Comparison of ENCODE assay signal across 1 cellular context in the genomic region with DNA sequence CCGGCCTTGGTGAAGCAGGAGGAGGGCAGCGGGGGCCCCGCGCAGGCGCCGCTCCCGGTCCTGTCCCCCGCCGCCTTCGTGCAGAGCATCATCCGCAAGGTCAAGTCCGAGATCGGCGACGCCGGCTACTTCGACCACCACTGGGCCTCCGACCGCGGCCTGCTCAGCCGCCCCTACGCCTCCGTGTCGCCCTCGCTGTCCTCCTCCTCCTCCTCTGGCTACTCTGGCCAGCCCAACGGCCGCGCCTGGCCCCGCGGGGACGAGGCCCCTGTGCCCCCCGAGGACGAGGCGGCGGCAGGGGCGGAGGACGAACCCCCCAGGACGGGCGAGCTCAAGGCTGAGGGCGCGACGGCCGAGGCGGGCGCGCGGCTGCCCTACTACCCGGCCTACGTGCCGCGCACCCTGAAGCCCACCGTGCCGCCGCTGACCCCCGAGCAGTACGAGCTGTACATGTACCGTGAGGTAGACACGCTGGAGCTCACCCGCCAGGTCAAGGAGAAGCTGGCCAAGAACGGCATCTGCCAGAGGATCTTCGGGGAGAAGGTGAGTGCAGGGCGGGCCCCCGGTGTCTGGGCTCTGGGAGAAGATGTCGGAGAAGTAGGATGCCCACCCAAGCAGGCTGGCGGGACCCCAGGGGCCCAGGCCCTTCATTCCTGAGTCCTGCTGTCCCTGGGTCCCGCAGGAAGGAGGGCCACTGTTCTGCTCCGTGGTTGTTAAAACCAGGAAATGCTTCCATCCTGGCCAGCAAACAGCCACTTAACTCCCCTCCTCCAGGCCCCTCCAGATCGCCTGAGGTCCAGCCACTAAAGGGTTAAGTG.
TF ChIP-seq lines count a peak whose summit lies in the region.

No MANE protein-coding gene starts in this region.

TF ChIP-seq in HepG2, 621 proteins besides CTCF, POLR2A, EP300 and RAD21 (continued from another document):
- TF ChIP-seq, protein P1, sequence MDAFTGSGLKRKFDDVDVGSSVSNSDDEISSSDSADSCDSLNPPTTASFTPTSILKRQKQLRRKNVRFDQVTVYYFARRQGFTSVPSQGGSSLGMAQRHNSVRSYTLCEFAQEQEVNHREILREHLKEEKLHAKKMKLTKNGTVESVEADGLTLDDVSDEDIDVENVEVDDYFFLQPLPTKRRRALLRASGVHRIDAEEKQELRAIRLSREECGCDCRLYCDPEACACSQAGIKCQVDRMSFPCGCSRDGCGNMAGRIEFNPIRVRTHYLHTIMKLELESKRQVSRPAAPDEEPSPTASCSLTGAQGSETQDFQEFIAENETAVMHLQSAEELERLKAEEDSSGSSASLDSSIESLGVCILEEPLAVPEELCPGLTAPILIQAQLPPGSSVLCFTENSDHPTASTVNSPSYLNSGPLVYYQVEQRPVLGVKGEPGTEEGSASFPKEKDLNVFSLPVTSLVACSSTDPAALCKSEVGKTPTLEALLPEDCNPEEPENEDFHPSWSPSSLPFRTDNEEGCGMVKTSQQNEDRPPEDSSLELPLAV (CRISPR knock-in tag; conservative IDR thresholded peaks at IDR 0.05; ENCODE audit: low read depth): no peak
- TF ChIP-seq ZNF652 (CRISPR knock-in tag; IDR thresholded peaks at IDR 0.05; ENCODE audit: borderline replicate concordance, low read depth): 0 out of 2 replicates have a peak, but pooled peaks have one; percentile 27
- TF ChIP-seq SSRP1 (CRISPR knock-in tag; IDR thresholded peaks at IDR 0.05): no peak
TF ChIP-seq in HepG2: peak in this region for 1.
